1 cellular context compared by ENCODE assay signal in genomic region chr20:47740225-47741184, GRCh38.
A peak's percentile ranks its signal among the peaks of the same experiment; 100 is the strongest.
TF ChIP-seq lines count a peak whose summit lies in the region.

No MANE protein-coding gene starts in this region.

TF ChIP-seq in HEK293, 187 proteins besides CTCF, POLR2A, EP300 and RAD21 (continued from another document and continues in another):
- TF ChIP-seq ZNF148 (tag by site-specific recombination; IDR thresholded peaks at IDR 0.05; ENCODE audit: borderline replicate concordance) (no peak), ZBTB44 (tag by site-specific recombination; IDR thresholded peaks at IDR 0.05) (no peak), ZNF514 (tag by site-specific recombination; IDR thresholded peaks at IDR 0.05) (no peak), ZNF629 (tag by site-specific recombination; IDR thresholded peaks at IDR 0.05) (peak; percentile 78), INSM2 (tag by site-specific recombination; IDR thresholded peaks at IDR 0.05) (no peak), PRDM2 (tag by site-specific recombination; IDR thresholded peaks at IDR 0.05; ENCODE audit: borderline replicate concordance) (no peak), ZFP41 (tag by site-specific recombination; IDR thresholded peaks at IDR 0.05; ENCODE audit: borderline replicate concordance) (no peak), ZFHX2 (tag by site-specific recombination; conservative IDR thresholded peaks at IDR 0.05) (peak; percentile 58; the same call in 1 of the 2 replicates), ZEB2 (tag by site-specific recombination; IDR thresholded peaks at IDR 0.05) (no peak), ZNF24 (tag by site-specific recombination; IDR thresholded peaks at IDR 0.05) (no peak), EGR2 (tag by site-specific recombination; IDR thresholded peaks at IDR 0.05; ENCODE audit: low read depth) (peak; percentile 26; the same call in 1 of the 2 replicates), IKZF3 (tag by site-specific recombination; IDR thresholded peaks at IDR 0.05) (no peak), ZIC2 (tag by site-specific recombination; IDR thresholded peaks at IDR 0.05) (peak; percentile 92), ZNF513 (tag by site-specific recombination; IDR thresholded peaks at IDR 0.05) (no peak), REPIN1 (tag by site-specific recombination; IDR thresholded peaks at IDR 0.05; ENCODE audit: low read depth) (no peak), HIC1 (tag by site-specific recombination; IDR thresholded peaks at IDR 0.05) (no peak), ZNF580 (tag by site-specific recombination; IDR thresholded peaks at IDR 0.05) (no peak), ZBTB17 (tag by site-specific recombination; IDR thresholded peaks at IDR 0.05) (peak; percentile 64; the same call in 1 of the 2 replicates), ZNF266 (tag by site-specific recombination; IDR thresholded peaks at IDR 0.05; ENCODE audit: low read depth) (no peak), KLF9 (tag by site-specific recombination; IDR thresholded peaks at IDR 0.05; ENCODE audit: low read depth) (peak; percentile 59; the same call in 1 of the 2 replicates), SP7 (tag by site-specific recombination; IDR thresholded peaks at IDR 0.05) (no peak), ZNF324 (tag by site-specific recombination; IDR thresholded peaks at IDR 0.05) (no peak), RBAK (tag by site-specific recombination; IDR thresholded peaks at IDR 0.05) (no peak), WT1 (tag by site-specific recombination; IDR thresholded peaks at IDR 0.05) (no peak), AEBP2 (tag by site-specific recombination; IDR thresholded peaks at IDR 0.05; ENCODE audit: borderline replicate concordance) (no peak), ZNF701 (tag by site-specific recombination; IDR thresholded peaks at IDR 0.05) (no peak), ZNF660 (tag by site-specific recombination; IDR thresholded peaks at IDR 0.05) (no peak), KLF10 (tag by site-specific recombination; IDR thresholded peaks at IDR 0.05) (peak; percentile 83), ZNF341 (tag by site-specific recombination; IDR thresholded peaks at IDR 0.05; ENCODE audit: low read depth) (no peak), ZNF239 (tag by site-specific recombination; IDR thresholded peaks at IDR 0.05) (no peak), ZXDB (tag by site-specific recombination; IDR thresholded peaks at IDR 0.05) (no peak), GLIS1 (tag by site-specific recombination; IDR thresholded peaks at IDR 0.05) (peak; percentile 49; the same call in 1 of the 2 replicates), MZF1 (tag by site-specific recombination; IDR thresholded peaks at IDR 0.05; ENCODE audit: borderline replicate concordance) (no peak), ZNF23 (tag by site-specific recombination; IDR thresholded peaks at IDR 0.05; ENCODE audit: borderline replicate concordance) (no peak), ZNF366 (tag by site-specific recombination; conservative IDR thresholded peaks at IDR 0.05) (0 out of 2 replicates have a peak, but pooled peaks have one; percentile 19), ZNF140 (tag by site-specific recombination; IDR thresholded peaks at IDR 0.05) (no peak), SP3 (tag by site-specific recombination; IDR thresholded peaks at IDR 0.05) (peak; percentile 31; the same call in 1 of the 2 replicates), ZNF48 (tag by site-specific recombination; IDR thresholded peaks at IDR 0.05) (no peak), ATF2 (tag by site-specific recombination; IDR thresholded peaks at IDR 0.05; ENCODE audit: low read depth) (peak; percentile 66), KLF1 (tag by site-specific recombination; IDR thresholded peaks at IDR 0.05) (peak; percentile 89), BCL6B (tag by site-specific recombination; IDR thresholded peaks at IDR 0.05) (no peak), ZNF555 (tag by site-specific recombination; conservative IDR thresholded peaks at IDR 0.05) (no peak)
